Comparison of ENCODE assay signal across 1 cellular context in the genomic region with DNA sequence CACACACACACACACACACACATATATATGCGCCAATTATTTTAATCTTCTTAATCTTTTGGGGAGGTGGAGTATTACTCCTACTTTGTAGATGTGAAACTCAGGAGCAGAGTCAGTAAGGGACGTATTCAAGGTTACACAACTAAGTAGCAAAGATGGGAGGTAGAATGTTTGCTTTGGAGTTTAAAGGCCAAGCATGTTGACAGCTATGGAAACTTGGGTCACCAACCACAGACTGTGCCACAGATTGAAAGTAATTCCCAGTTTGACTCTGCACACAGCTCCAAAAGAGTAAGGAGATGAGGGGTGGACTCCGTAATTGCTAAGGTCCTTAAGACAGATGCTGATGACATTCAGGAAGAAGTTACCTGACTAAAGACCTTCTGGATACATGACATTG.
TF ChIP-seq lines count a peak whose summit lies in the region.

No MANE protein-coding gene starts in this region.

TF ChIP-seq in HepG2, 621 proteins besides CTCF, POLR2A, EP300 and RAD21 (continued from another document and continues in another):
- TF ChIP-seq CEBPB (IDR thresholded peaks at IDR 0.05; ENCODE audit: borderline replicate concordance, low read depth, low read length) (peak; percentile 83; the same call in 1 of the 2 replicates), ISL2 (CRISPR knock-in tag; IDR thresholded peaks at IDR 0.05) (0 out of 2 replicates have a peak, but pooled peaks have one; percentile 59), GPN1 (CRISPR knock-in tag; IDR thresholded peaks at IDR 0.05; ENCODE audit: borderline replicate concordance) (no peak), KMT2B (CRISPR knock-in tag; IDR thresholded peaks at IDR 0.05) (0 out of 2 replicates have a peak, but pooled peaks have one; percentile 1), ZNF780A (CRISPR knock-in tag; IDR thresholded peaks at IDR 0.05) (no peak), CEBPG (CRISPR knock-in tag; IDR thresholded peaks at IDR 0.05) (peak; percentile 83), YY1 (IDR thresholded peaks at IDR 0.05; ENCODE audit: insufficient read depth, insufficient replicate concordance, low read depth, low read length) (peak; percentile 15), SOX13 (IDR thresholded peaks at IDR 0.05) (no peak), SOX13 (CRISPR knock-in tag; conservative IDR thresholded peaks at IDR 0.05 in 1 of 2, IDR thresholded peaks at IDR 0.05 in 1 of 2) (peak in 1 of 2 experiments; percentile 62; a peak in 2 of 4 replicates), FOXO1 (CRISPR knock-in tag; IDR thresholded peaks at IDR 0.05) (peak; percentile 63; the same call in 1 of the 2 replicates), PITX1 (CRISPR knock-in tag; IDR thresholded peaks at IDR 0.05) (peak; percentile 59; the same call in 1 of the 2 replicates), NAIF1 (CRISPR knock-in tag; IDR thresholded peaks at IDR 0.05; ENCODE audit: borderline replicate concordance) (no peak), ZMYM4 (CRISPR knock-in tag; IDR thresholded peaks at IDR 0.05) (peak; percentile 81), TEAD3 (CRISPR knock-in tag; optimal IDR thresholded peaks at IDR 0.05; ENCODE audit: borderline replicate concordance) (peak; percentile 50), MIXL1 (CRISPR knock-in tag; IDR thresholded peaks at IDR 0.05) (peak; percentile 44; the same call in 1 of the 2 replicates), FOXP1 (IDR thresholded peaks at IDR 0.05) (no peak), FOXP1 (CRISPR knock-in tag; IDR thresholded peaks at IDR 0.05) (0 out of 2 replicates have a peak, but pooled peaks have one; percentile 23), DPF2 (CRISPR knock-in tag; IDR thresholded peaks at IDR 0.05; ENCODE audit: borderline replicate concordance, low read depth) (no peak), FOXA3 (CRISPR knock-in tag; IDR thresholded peaks at IDR 0.05) (peak; percentile 91), CCAR2 (optimal IDR thresholded peaks at IDR 0.05; ENCODE audit: low read depth, low read length) (no peak), ZNF530 (CRISPR knock-in tag; IDR thresholded peaks at IDR 0.05; ENCODE audit: low read depth) (no peak), HMG20A (CRISPR knock-in tag; IDR thresholded peaks at IDR 0.05; ENCODE audit: borderline replicate concordance) (peak; percentile 45; the same call in 1 of the 2 replicates), ONECUT2 (CRISPR knock-in tag; IDR thresholded peaks at IDR 0.05) (no peak), FOXK1 (CRISPR knock-in tag; IDR thresholded peaks at IDR 0.05; ENCODE audit: borderline replicate concordance, low read depth) (peak; percentile 76; the same call in 1 of the 2 replicates), NR2C2 (CRISPR knock-in tag; IDR thresholded peaks at IDR 0.05; ENCODE audit: borderline replicate concordance) (peak; percentile 35; the same call in 1 of the 2 replicates), FOXJ3 (CRISPR knock-in tag; IDR thresholded peaks at IDR 0.05; ENCODE audit: borderline replicate concordance) (0 out of 2 replicates have a peak, but pooled peaks have one; percentile 50), NR2F1 (CRISPR knock-in tag; IDR thresholded peaks at IDR 0.05) (peak; percentile 81 to 84), BCL6 (CRISPR knock-in tag; IDR thresholded peaks at IDR 0.05) (peak; percentile 49; the same call in 1 of the 2 replicates), FOXA1 (IDR thresholded peaks at IDR 0.05) (no peak), FOXA1 (CRISPR knock-in tag; IDR thresholded peaks at IDR 0.05) (peak; percentile 88), MIER2 (CRISPR knock-in tag; IDR thresholded peaks at IDR 0.05) (no peak), MIER3 (CRISPR knock-in tag; IDR thresholded peaks at IDR 0.05; ENCODE audit: borderline replicate concordance) (peak; percentile 42; the same call in 1 of the 2 replicates), GFI1 (CRISPR knock-in tag; IDR thresholded peaks at IDR 0.05; ENCODE audit: borderline replicate concordance) (0 out of 2 replicates have a peak, but pooled peaks have one; percentile 37), ZNF331 (CRISPR knock-in tag; IDR thresholded peaks at IDR 0.05) (peak; percentile 19; the same call in 1 of the 2 replicates), RXRB (CRISPR knock-in tag; IDR thresholded peaks at IDR 0.05; ENCODE audit: borderline replicate concordance) (peak; percentile 66), HNF4A (CRISPR knock-in tag; IDR thresholded peaks at IDR 0.05) (peak; percentile 72), NCOA2 (CRISPR knock-in tag; IDR thresholded peaks at IDR 0.05) (peak; percentile 33; the same call in 1 of the 2 replicates), ZNF567 (CRISPR knock-in tag; IDR thresholded peaks at IDR 0.05; ENCODE audit: borderline replicate concordance) (no peak), SALL1 (CRISPR knock-in tag; IDR thresholded peaks at IDR 0.05) (peak; percentile 56; the same call in 1 of the 2 replicates), RARA (CRISPR knock-in tag; IDR thresholded peaks at IDR 0.05) (peak; percentile 81), NR2F6 (IDR thresholded peaks at IDR 0.05) (peak; percentile 71), NR2F6 (CRISPR knock-in tag; IDR thresholded peaks at IDR 0.05) (peak; percentile 83), HOXA3 (CRISPR knock-in tag; IDR thresholded peaks at IDR 0.05) (peak; percentile 21; the same call in 1 of the 2 replicates), PPARG (CRISPR knock-in tag; conservative IDR thresholded peaks at IDR 0.05) (0 out of 2 replicates have a peak, but pooled peaks have one; percentile 32), POLR2AphosphoS5 (IDR thresholded peaks at IDR 0.05; ENCODE audit: low read depth, low read length) (no peak), POGZ (CRISPR knock-in tag; IDR thresholded peaks at IDR 0.05) (peak; percentile 83), SAP130 (CRISPR knock-in tag; IDR thresholded peaks at IDR 0.05; ENCODE audit: low read depth) (peak; percentile 63), GATAD2A (CRISPR knock-in tag; IDR thresholded peaks at IDR 0.05) (peak; percentile 78), SOX6 (IDR thresholded peaks at IDR 0.05) (no peak), SOX6 (CRISPR knock-in tag; IDR thresholded peaks at IDR 0.05) (peak; percentile 61; the same call in 1 of the 2 replicates), TGIF2 (CRISPR knock-in tag; IDR thresholded peaks at IDR 0.05) (peak; percentile 29; the same call in 1 of the 2 replicates), MXI1 (IDR thresholded peaks at IDR 0.05; ENCODE audit: borderline replicate concordance, low read depth, low read length) (0 out of 3 replicates have a peak, but pooled peaks have one; percentile 33), NR2F2 (IDR thresholded peaks at IDR 0.05; ENCODE audit: borderline replicate concordance, low read depth) (peak; percentile 69), ZNF614 (CRISPR knock-in tag; IDR thresholded peaks at IDR 0.05; ENCODE audit: borderline replicate concordance) (peak; percentile 48; the same call in 1 of the 2 replicates), HDAC2 (CRISPR knock-in tag; IDR thresholded peaks at IDR 0.05) (peak; percentile 56; the same call in 1 of the 2 replicates), MXD4 (CRISPR knock-in tag; IDR thresholded peaks at IDR 0.05) (no peak), GABPA (IDR thresholded peaks at IDR 0.05; ENCODE audit: low read depth, low read length) (no peak), GABPA (CRISPR knock-in tag; IDR thresholded peaks at IDR 0.05; ENCODE audit: low read depth) (no peak)
- TF ChIP-seq, protein P1, sequence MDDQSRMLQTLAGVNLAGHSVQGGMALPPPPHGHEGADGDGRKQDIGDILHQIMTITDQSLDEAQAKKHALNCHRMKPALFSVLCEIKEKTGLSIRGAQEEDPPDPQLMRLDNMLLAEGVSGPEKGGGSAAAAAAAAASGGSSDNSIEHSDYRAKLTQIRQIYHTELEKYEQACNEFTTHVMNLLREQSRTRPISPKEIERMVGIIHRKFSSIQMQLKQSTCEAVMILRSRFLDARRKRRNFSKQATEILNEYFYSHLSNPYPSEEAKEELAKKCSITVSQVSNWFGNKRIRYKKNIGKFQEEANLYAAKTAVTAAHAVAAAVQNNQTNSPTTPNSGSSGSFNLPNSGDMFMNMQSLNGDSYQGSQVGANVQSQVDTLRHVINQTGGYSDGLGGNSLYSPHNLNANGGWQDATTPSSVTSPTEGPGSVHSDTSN (CRISPR knock-in tag; IDR thresholded peaks at IDR 0.05; ENCODE audit: borderline replicate concordance): no peak
- TF ChIP-seq, protein P2, sequence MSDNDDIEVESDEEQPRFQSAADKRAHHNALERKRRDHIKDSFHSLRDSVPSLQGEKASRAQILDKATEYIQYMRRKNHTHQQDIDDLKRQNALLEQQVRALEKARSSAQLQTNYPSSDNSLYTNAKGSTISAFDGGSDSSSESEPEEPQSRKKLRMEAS (IDR thresholded peaks at IDR 0.05): peak; percentile 26; the same call in 1 of the 2 replicates
- TF ChIP-seq, protein P3, sequence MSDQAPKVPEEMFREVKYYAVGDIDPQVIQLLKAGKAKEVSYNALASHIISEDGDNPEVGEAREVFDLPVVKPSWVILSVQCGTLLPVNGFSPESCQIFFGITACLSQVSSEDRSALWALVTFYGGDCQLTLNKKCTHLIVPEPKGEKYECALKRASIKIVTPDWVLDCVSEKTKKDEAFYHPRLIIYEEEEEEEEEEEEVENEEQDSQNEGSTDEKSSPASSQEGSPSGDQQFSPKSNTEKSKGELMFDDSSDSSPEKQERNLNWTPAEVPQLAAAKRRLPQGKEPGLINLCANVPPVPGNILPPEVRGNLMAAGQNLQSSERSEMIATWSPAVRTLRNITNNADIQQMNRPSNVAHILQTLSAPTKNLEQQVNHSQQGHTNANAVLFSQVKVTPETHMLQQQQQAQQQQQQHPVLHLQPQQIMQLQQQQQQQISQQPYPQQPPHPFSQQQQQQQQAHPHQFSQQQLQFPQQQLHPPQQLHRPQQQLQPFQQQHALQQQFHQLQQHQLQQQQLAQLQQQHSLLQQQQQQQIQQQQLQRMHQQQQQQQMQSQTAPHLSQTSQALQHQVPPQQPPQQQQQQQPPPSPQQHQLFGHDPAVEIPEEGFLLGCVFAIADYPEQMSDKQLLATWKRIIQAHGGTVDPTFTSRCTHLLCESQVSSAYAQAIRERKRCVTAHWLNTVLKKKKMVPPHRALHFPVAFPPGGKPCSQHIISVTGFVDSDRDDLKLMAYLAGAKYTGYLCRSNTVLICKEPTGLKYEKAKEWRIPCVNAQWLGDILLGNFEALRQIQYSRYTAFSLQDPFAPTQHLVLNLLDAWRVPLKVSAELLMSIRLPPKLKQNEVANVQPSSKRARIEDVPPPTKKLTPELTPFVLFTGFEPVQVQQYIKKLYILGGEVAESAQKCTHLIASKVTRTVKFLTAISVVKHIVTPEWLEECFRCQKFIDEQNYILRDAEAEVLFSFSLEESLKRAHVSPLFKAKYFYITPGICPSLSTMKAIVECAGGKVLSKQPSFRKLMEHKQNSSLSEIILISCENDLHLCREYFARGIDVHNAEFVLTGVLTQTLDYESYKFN (CRISPR knock-in tag; conservative IDR thresholded peaks at IDR 0.05): 0 out of 2 replicates have a peak, but pooled peaks have one; percentile 44
- TF ChIP-seq, protein P4, sequence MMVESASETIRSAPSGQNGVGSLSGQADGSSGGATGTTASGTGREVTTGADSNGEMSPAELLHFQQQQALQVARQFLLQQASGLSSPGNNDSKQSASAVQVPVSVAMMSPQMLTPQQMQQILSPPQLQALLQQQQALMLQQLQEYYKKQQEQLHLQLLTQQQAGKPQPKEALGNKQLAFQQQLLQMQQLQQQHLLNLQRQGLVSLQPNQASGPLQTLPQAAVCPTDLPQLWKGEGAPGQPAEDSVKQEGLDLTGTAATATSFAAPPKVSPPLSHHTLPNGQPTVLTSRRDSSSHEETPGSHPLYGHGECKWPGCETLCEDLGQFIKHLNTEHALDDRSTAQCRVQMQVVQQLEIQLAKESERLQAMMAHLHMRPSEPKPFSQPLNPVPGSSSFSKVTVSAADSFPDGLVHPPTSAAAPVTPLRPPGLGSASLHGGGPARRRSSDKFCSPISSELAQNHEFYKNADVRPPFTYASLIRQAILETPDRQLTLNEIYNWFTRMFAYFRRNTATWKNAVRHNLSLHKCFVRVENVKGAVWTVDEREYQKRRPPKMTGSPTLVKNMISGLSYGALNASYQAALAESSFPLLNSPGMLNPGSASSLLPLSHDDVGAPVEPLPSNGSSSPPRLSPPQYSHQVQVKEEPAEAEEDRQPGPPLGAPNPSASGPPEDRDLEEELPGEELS (CRISPR knock-in tag; IDR thresholded peaks at IDR 0.05): peak; percentile 38; the same call in 1 of the 2 replicates
- TF ChIP-seq, protein P5, sequence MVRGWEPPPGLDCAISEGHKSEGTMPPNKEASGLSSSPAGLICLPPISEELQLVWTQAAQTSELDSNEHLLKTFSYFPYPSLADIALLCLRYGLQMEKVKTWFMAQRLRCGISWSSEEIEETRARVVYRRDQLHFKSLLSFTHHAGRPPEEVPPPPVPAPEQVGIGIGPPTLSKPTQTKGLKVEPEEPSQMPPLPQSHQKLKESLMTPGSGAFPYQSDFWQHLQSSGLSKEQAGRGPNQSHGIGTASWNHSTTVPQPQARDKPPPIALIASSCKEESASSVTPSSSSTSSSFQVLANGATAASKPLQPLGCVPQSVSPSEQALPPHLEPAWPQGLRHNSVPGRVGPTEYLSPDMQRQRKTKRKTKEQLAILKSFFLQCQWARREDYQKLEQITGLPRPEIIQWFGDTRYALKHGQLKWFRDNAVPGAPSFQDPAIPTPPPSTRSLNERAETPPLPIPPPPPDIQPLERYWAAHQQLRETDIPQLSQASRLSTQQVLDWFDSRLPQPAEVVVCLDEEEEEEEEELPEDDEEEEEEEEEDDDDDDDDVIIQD (CRISPR knock-in tag; IDR thresholded peaks at IDR 0.05; ENCODE audit: low read depth): peak; percentile 84; the same call in 1 of the 2 replicates
- TF ChIP-seq, protein P6, sequence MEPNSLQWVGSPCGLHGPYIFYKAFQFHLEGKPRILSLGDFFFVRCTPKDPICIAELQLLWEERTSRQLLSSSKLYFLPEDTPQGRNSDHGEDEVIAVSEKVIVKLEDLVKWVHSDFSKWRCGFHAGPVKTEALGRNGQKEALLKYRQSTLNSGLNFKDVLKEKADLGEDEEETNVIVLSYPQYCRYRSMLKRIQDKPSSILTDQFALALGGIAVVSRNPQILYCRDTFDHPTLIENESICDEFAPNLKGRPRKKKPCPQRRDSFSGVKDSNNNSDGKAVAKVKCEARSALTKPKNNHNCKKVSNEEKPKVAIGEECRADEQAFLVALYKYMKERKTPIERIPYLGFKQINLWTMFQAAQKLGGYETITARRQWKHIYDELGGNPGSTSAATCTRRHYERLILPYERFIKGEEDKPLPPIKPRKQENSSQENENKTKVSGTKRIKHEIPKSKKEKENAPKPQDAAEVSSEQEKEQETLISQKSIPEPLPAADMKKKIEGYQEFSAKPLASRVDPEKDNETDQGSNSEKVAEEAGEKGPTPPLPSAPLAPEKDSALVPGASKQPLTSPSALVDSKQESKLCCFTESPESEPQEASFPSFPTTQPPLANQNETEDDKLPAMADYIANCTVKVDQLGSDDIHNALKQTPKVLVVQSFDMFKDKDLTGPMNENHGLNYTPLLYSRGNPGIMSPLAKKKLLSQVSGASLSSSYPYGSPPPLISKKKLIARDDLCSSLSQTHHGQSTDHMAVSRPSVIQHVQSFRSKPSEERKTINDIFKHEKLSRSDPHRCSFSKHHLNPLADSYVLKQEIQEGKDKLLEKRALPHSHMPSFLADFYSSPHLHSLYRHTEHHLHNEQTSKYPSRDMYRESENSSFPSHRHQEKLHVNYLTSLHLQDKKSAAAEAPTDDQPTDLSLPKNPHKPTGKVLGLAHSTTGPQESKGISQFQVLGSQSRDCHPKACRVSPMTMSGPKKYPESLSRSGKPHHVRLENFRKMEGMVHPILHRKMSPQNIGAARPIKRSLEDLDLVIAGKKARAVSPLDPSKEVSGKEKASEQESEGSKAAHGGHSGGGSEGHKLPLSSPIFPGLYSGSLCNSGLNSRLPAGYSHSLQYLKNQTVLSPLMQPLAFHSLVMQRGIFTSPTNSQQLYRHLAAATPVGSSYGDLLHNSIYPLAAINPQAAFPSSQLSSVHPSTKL (CRISPR knock-in tag; IDR thresholded peaks at IDR 0.05): peak; percentile 86
